In genomic region chr11:73732936-73733335, GRCh38 we compare ENCODE assay signal across 6 cellular contexts. TPM values are rescaled to one million over a fixed set of nuclear protein-coding genes. Genes with fewer than 3 reads are reported as not detected.
DNase-seq lines count a peak whose midpoint lies in the region; FAIRE-seq and TF ChIP-seq lines count a peak whose summit lies in the region.
"Not testable (repeated sequence)": the region's sequence is repeated elsewhere in the genome, so short reads cannot be mapped to it uniquely, and the experiment has no call there.

No MANE protein-coding gene starts in this region.

- H3K56ac ChIP-seq in H1 (replicated peaks; ENCODE audit: insufficient read length, low read depth, low read length): not testable (repeated sequence)

- not testable (repeated sequence) for H3K9me3 ChIP-seq in SK-N-SH; H1 (ENCODE audit: insufficient read depth in 2 of 2, low read depth in 1 of 2, low read length in 1 of 2)

- H3K23ac ChIP-seq in H1 (ENCODE audit: insufficient read length): not testable (repeated sequence)

- H4K91ac ChIP-seq in H1 (replicated peaks; ENCODE audit: insufficient read length, low read length): not testable (repeated sequence)

- DNase-seq in AG09319 (ENCODE audit: extremely low read depth, low read depth) (peak; percentile 3), GM04504 (ENCODE audit: low read depth) (peak; percentile 5), fibroblast of mammary gland (ENCODE audit: low read depth) (peak; percentile 33), foreskin fibroblast (peak; percentile 10 to 48)
- DNase-seq in SK-N-SH; H1 (ENCODE audit: low read depth in 1 of 2, low spot score in 2 of 2): not testable (repeated sequence)

- peak overlapping the region; percentile 12; the same call in 1 of the 2 replicates for H2BK5ac ChIP-seq in H1 (ENCODE audit: low read depth, low read length)

- peaks cover 6 to 32% of the 10 kb centered on the region in 2 experiments for H3K36me3 ChIP-seq in SK-N-SH (replicated peaks in 1 of 2; ENCODE audit: control insufficient read depth in 1 of 2, insufficient read depth in 2 of 2, low read length in 1 of 2)
- peaks cover 0 to 13% (median 0%) of the 10 kb centered on the region in 4 experiments; a peak in 1 of 8 replicates for H3K36me3 ChIP-seq in H1 (ENCODE audit: control insufficient read depth in 2 of 4, insufficient read depth in 4 of 4, low read length in 3 of 4)

- not testable (repeated sequence) for H2BK15ac ChIP-seq in H1 (ENCODE audit: low read length)

- H4K5ac ChIP-seq in H1 (ENCODE audit: insufficient read length, low read depth, low read length): not testable (repeated sequence)

- WGBS in SK-N-SH (ENCODE audit: low lambda C conversion rate): 98% methylated on average over 7 of the region's 7 CpGs
- WGBS in H1 (ENCODE audit: extremely low coverage in 1 of 2, insufficient coverage in 1 of 2, insufficient read length in 1 of 2, insufficient replicate concordance in 2 of 2, low coverage in 1 of 2, low lambda C conversion rate in 2 of 2, missing lambda C conversion rate in 1 of 2), 2 experiments: 92% methylated on average over 7 of the region's 7 CpGs; no CpG with 5 or more reads in 1 of the 2 experiments

- POLR2A ChIA-PET in SK-N-SH (lab: Yijun Ruan, JAX): not testable (repeated sequence)
- POLR2A ChIA-PET in H1 (lab: Charles Lee; ENCODE audit: partially characterized antibody): interaction anchor here (0.9 to 1.4 kb wide), 3 partner anchors 13 to 136 kb away, joined by 3 to 5 read pairs (median 3); no protein-coding TSS in a partner anchor

- H4K20me1 ChIP-seq in SK-N-SH (ENCODE audit: insufficient read depth): peaks cover 83% of the 10 kb centered on the region
- not testable (repeated sequence) for H4K20me1 ChIP-seq in H1 (replicated peaks in 1 of 2; ENCODE audit: control insufficient read depth in 1 of 2, insufficient read depth in 2 of 2, low read length in 2 of 2)

- H3K9ac ChIP-seq in SK-N-SH; H1 (replicated peaks in 1 of 4; ENCODE audit: extremely low read depth in 1 of 4, low read depth in 3 of 4, low read length in 3 of 4): not testable (repeated sequence)

- not testable (repeated sequence) for H3K23me2 ChIP-seq in H1 (ENCODE audit: low read depth, low read length)

- H2AK5ac ChIP-seq in H1 (ENCODE audit: low read depth, low read length): not testable (repeated sequence)

- H4K8ac ChIP-seq in H1 (ENCODE audit: extremely low read depth, insufficient read depth, low read length): not testable (repeated sequence)

- not testable (repeated sequence) for H3K18ac ChIP-seq in H1 (ENCODE audit: extremely low read depth, low read length)

- not testable (repeated sequence) for H3K9me2 ChIP-seq in SK-N-SH

- H3K4me1 ChIP-seq in SK-N-SH (ENCODE audit: control insufficient read depth in 1 of 2, insufficient read depth in 2 of 2, low read depth in 1 of 2, low read length in 1 of 2); H1 (replicated peaks in 1 of 4; ENCODE audit: control insufficient read depth in 3 of 4, insufficient read depth in 4 of 4, low read length in 3 of 4): not testable (repeated sequence)

- H2BK12ac ChIP-seq in H1 (ENCODE audit: low read depth, low read length): not testable (repeated sequence)

- not testable (repeated sequence) for H3K4me3 ChIP-seq in SK-N-SH (ENCODE audit: low read depth in 2 of 2, low read length in 1 of 2); H1 (ENCODE audit: extremely low read depth in 1 of 4, insufficient read depth in 2 of 4, low read depth in 3 of 4, low read length in 4 of 4); fibroblast of mammary gland (ENCODE audit: control insufficient read depth, low read depth, low read length); foreskin fibroblast (ENCODE audit: low read depth in 1 of 2, low read length in 2 of 2)

- not testable (repeated sequence) for TF ChIP-seq RAD21 in SK-N-SH (IDR thresholded peaks at IDR 0.05; ENCODE audit: low read length); H1 (IDR thresholded peaks at IDR 0.05 in 1 of 2, conservative IDR thresholded peaks at IDR 0.05 in 1 of 2; ENCODE audit: low read depth in 2 of 2, low read length in 2 of 2)

- H3K79me2 ChIP-seq in SK-N-SH (ENCODE audit: insufficient read depth) (peaks cover 91% of the 10 kb centered on the region), H1 (ENCODE audit: control insufficient read depth in 1 of 2, insufficient read depth in 2 of 2, low read length in 2 of 2) (peaks cover 0 to 57% of the 10 kb centered on the region in 2 experiments; a peak in 2 of 4 replicates)

- H3K79me1 ChIP-seq in H1 (ENCODE audit: low read depth, low read length): peaks cover 21% of the 10 kb centered on the region

- not testable (repeated sequence) for H2BK120ac ChIP-seq in H1 (replicated peaks; ENCODE audit: low read depth, low read length)

- not testable (repeated sequence) for H3K14ac ChIP-seq in H1 (ENCODE audit: insufficient read length)

- not testable (repeated sequence) for TF ChIP-seq EP300 in SK-N-SH (IDR thresholded peaks at IDR 0.05; ENCODE audit: borderline replicate concordance in 1 of 2, low read depth in 1 of 2, low read length in 1 of 2); H1 (IDR thresholded peaks at IDR 0.05; ENCODE audit: borderline replicate concordance in 1 of 2, low read depth in 2 of 2, low read length in 2 of 2)

- TF ChIP-seq POLR2A in H1 (IDR thresholded peaks at IDR 0.05; ENCODE audit: control extremely low read depth in 1 of 2, low read depth in 2 of 2, low read length in 2 of 2): not testable (repeated sequence)

- H3K4me2 ChIP-seq in SK-N-SH; H1 (ENCODE audit: insufficient read depth in 1 of 2, low read depth in 2 of 2, low read length in 2 of 2): not testable (repeated sequence)

- CTCF ChIA-PET in SK-N-SH (lab: Yijun Ruan, JAX): not testable (repeated sequence)
- CTCF ChIA-PET in H1 (lab: Charles Lee; ENCODE audit: partially characterized antibody): interaction anchor here (0.6 to 1.5 kb wide), 4 partner anchors 10 to 52 kb away, joined by 3 to 7 read pairs (median 3); no protein-coding TSS in a partner anchor

- not testable (repeated sequence) for H3K27me3 ChIP-seq in SK-N-SH (ENCODE audit: insufficient read depth); H1 (replicated peaks in 1 of 4; ENCODE audit: control insufficient read depth in 3 of 4, extremely low read depth in 1 of 4, insufficient read depth in 3 of 4, low read length in 3 of 4)

- not testable (repeated sequence) for H2AFZ ChIP-seq in SK-N-SH (ENCODE audit: low read depth); H1 (ENCODE audit: low read length)

- H3K27ac ChIP-seq in SK-N-SH (ENCODE audit: low read depth in 2 of 2, low read length in 1 of 2); H1 (ENCODE audit: low read depth, low read length): not testable (repeated sequence)

- H3F3A ChIP-seq in SK-N-SH (replicated peaks; ENCODE audit: insufficient read depth): peaks cover 16% of the 10 kb centered on the region

- H2BK20ac ChIP-seq in H1 (ENCODE audit: low read length): not testable (repeated sequence)

- TF ChIP-seq CTCF in AG09319 (IDR thresholded peaks at IDR 0.05; ENCODE audit: low read depth, low read length); SK-N-SH (IDR thresholded peaks at IDR 0.05); H1 (IDR thresholded peaks at IDR 0.05; ENCODE audit: control extremely low read depth in 1 of 3, insufficient read depth in 1 of 3, low read depth in 1 of 3, low read length in 3 of 3); fibroblast of mammary gland (conservative IDR thresholded peaks at IDR 0.05; ENCODE audit: control insufficient read depth, insufficient read depth, low read depth, low read length); foreskin fibroblast (IDR thresholded peaks at IDR 0.05; ENCODE audit: low read depth, low read length): not testable (repeated sequence)

- FAIRE-seq in H1 (lab: Jason Lieb, UNC): not testable (repeated sequence)

- H3K4ac ChIP-seq in H1 (replicated peaks; ENCODE audit: insufficient read length, low read depth, low read length): not testable (repeated sequence)

TF ChIP-seq in SK-N-SH, 30 proteins besides CTCF, POLR2A, EP300 and RAD21:
- TF ChIP-seq TCF12 (IDR thresholded peaks at IDR 0.05): 0 out of 2 replicates have a peak, but pooled peaks have one; percentile 5
TF ChIP-seq in SK-N-SH: peak in this region for 1; not testable (repeated sequence) for 29.

RNA-seq across cellular contexts. Expression of gene RAB6A, which starts 27.9 kb away (rescaled TPM):
- polyA plus RNA-seq in SK-N-SH (2012; rRNA removed) (39.1 and 48.8 TPM in 2 replicates), H1 (2011; rRNA removed) (24.4 and 33.5 TPM in 2 replicates)
- 70.7 and 85.3 TPM in 2 replicates for polyA plus RNA-seq in SK-N-SH (2012; cell fraction: cytosol; rRNA removed)
- 15.7 and 31.3 TPM in 2 replicates for polyA plus RNA-seq in SK-N-SH (2012; cell fraction: nucleus; rRNA removed)
- 88.6 and 89.3 TPM in 2 replicates for total RNA-seq in H1 (2021; fragmentation: NEBNext Ultra II Directional; extraction: Animal tissue kit (Norgen Biotek cat#: 25700))
- 41.1 TPM for polyA plus RNA-seq in H1 (2011; cell fraction: cytosol; rRNA removed)
- 39.0 TPM for polyA plus RNA-seq in H1 (2011; cell fraction: nucleus; rRNA removed)
- polyA plus RNA-seq in H1 (2012, experiment 1 of 2): 51.8 to 62.5 TPM (median 55.3 TPM) in 4 replicates
- polyA plus RNA-seq in H1 (2012, experiment 2 of 2): 11.7 TPM
- polyA plus RNA-seq in H1 (2013, experiment 1 of 2): 64.7 TPM
- 70.4 TPM for polyA plus RNA-seq in H1 (2013, experiment 2 of 2)
- polyA minus RNA-seq in H1 (2011; rRNA and poly(A)+ RNA removed): 56.4 and 70.2 TPM in 2 replicates
- polyA minus RNA-seq in H1 (2011; cell fraction: cytosol; rRNA and poly(A)+ RNA removed): 45.1 TPM
- 47.8 TPM for polyA minus RNA-seq in H1 (2011; cell fraction: nucleus; rRNA and poly(A)+ RNA removed)

RNA-seq across cellular contexts. Expression of gene MRPL48, which starts 54.7 kb away (rescaled TPM):
- polyA plus RNA-seq in SK-N-SH (2012; rRNA removed) (28.3 and 29.2 TPM in 2 replicates), H1 (2011; rRNA removed) (22.8 and 34.9 TPM in 2 replicates)
- 36.1 and 43.7 TPM in 2 replicates for polyA plus RNA-seq in SK-N-SH (2012; cell fraction: cytosol; rRNA removed)
- 9.6 and 13.6 TPM in 2 replicates for polyA plus RNA-seq in SK-N-SH (2012; cell fraction: nucleus; rRNA removed)
- total RNA-seq in H1 (2021; fragmentation: NEBNext Ultra II Directional; extraction: Animal tissue kit (Norgen Biotek cat#: 25700)): 59.9 and 60.7 TPM in 2 replicates
- polyA plus RNA-seq in H1 (2011; cell fraction: cytosol; rRNA removed): 52.0 TPM
- 26.5 TPM for polyA plus RNA-seq in H1 (2011; cell fraction: nucleus; rRNA removed)
- polyA plus RNA-seq in H1 (2012, experiment 1 of 2): 55.5 to 71.0 TPM (median 61.5 TPM) in 4 replicates
- 10.8 TPM for polyA plus RNA-seq in H1 (2012, experiment 2 of 2)
- polyA plus RNA-seq in H1 (2013, experiment 1 of 2): 45.7 TPM
- 51.1 TPM for polyA plus RNA-seq in H1 (2013, experiment 2 of 2)
- polyA minus RNA-seq in H1 (2011; rRNA and poly(A)+ RNA removed): 21.8 and 30.4 TPM in 2 replicates
- 15.0 TPM for polyA minus RNA-seq in H1 (2011; cell fraction: cytosol; rRNA and poly(A)+ RNA removed)
- 19.7 TPM for polyA minus RNA-seq in H1 (2011; cell fraction: nucleus; rRNA and poly(A)+ RNA removed)
